ENCODE assay signal across 1 cellular context in the genomic region with DNA sequence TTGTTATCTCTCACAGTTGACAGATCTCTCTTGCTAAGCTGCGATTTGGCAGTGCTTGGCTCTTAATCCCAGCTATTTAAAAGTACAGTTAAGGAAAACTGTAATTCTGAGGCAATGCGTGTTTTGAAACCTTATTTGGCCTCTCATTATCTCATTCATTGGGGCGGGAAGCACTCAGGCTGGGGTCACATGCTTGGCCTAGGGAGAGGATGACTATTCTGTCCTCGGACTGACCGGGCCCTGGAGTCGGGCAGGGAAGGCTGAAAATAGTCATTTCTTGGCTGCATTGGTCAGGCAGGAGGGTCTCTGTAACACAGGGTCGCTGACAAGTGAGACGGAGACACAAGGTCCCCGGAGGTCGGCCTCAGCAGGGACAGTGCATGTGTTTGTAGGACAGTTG.
TF ChIP-seq lines count a peak whose summit lies in the region.

No MANE protein-coding gene starts in this region.

TF ChIP-seq in K562, 482 proteins besides CTCF, POLR2A, EP300 and RAD21 (continued from another document):
- TF ChIP-seq, protein P1, sequence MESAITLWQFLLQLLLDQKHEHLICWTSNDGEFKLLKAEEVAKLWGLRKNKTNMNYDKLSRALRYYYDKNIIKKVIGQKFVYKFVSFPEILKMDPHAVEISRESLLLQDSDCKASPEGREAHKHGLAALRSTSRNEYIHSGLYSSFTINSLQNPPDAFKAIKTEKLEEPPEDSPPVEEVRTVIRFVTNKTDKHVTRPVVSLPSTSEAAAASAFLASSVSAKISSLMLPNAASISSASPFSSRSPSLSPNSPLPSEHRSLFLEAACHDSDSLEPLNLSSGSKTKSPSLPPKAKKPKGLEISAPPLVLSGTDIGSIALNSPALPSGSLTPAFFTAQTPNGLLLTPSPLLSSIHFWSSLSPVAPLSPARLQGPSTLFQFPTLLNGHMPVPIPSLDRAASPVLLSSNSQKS (CRISPR knock-in tag; IDR thresholded peaks at IDR 0.05): no peak
- no peak for TF ChIP-seq NFYB (IDR thresholded peaks at IDR 0.05; ENCODE audit: extremely low read depth, insufficient read length)
- TF ChIP-seq, protein P2, sequence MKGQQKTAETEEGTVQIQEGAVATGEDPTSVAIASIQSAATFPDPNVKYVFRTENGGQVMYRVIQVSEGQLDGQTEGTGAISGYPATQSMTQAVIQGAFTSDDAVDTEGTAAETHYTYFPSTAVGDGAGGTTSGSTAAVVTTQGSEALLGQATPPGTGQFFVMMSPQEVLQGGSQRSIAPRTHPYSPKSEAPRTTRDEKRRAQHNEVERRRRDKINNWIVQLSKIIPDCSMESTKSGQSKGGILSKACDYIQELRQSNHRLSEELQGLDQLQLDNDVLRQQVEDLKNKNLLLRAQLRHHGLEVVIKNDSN (CRISPR knock-in tag; IDR thresholded peaks at IDR 0.05): peak; percentile 63
- peak; percentile 74 for TF ChIP-seq ZFX (CRISPR knock-in tag; IDR thresholded peaks at IDR 0.05)
- no peak for TF ChIP-seq SAP30 (IDR thresholded peaks at IDR 0.05; ENCODE audit: borderline replicate concordance, insufficient read depth, low read depth, low read length, poor library complexity, severe bottlenecking)
- 0 out of 2 replicates have a peak, but pooled peaks have one; percentile 42 for TF ChIP-seq RAD51 (IDR thresholded peaks at IDR 0.05; ENCODE audit: borderline replicate concordance, low read depth)
- no peak for TF ChIP-seq GABPB2 (CRISPR knock-in tag; conservative IDR thresholded peaks at IDR 0.05)
- TF ChIP-seq NR2C1 (IDR thresholded peaks at IDR 0.05): no peak
- peak; percentile 53 for TF ChIP-seq NR2C1 (tag; IDR thresholded peaks at IDR 0.05)
- TF ChIP-seq ZNF263 (CRISPR knock-in tag; IDR thresholded peaks at IDR 0.05; ENCODE audit: borderline replicate concordance): no peak
- TF ChIP-seq, protein P3, sequence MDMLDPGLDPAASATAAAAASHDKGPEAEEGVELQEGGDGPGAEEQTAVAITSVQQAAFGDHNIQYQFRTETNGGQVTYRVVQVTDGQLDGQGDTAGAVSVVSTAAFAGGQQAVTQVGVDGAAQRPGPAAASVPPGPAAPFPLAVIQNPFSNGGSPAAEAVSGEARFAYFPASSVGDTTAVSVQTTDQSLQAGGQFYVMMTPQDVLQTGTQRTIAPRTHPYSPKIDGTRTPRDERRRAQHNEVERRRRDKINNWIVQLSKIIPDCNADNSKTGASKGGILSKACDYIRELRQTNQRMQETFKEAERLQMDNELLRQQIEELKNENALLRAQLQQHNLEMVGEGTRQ (CRISPR knock-in tag; IDR thresholded peaks at IDR 0.05): peak; percentile 37; the same call in 1 of the 2 replicates
- no peak for TF ChIP-seq ZNF175 (CRISPR knock-in tag; IDR thresholded peaks at IDR 0.05; ENCODE audit: low read depth)
- peak; percentile 39; the same call in 1 of the 2 replicates for TF ChIP-seq TOE1 (IDR thresholded peaks at IDR 0.05; ENCODE audit: borderline replicate concordance)
- no peak for TF ChIP-seq TOE1 (CRISPR knock-in tag; IDR thresholded peaks at IDR 0.05; ENCODE audit: borderline replicate concordance, low read depth)
- TF ChIP-seq CBFA2T3 (IDR thresholded peaks at IDR 0.05): 0 out of 2 replicates have a peak, but pooled peaks have one; percentile 3
- peak in 1 of 2 experiments; percentile 27; a peak in 1 of 4 replicates for TF ChIP-seq TRIM24 (IDR thresholded peaks at IDR 0.05)
- TF ChIP-seq CCAR2 (IDR thresholded peaks at IDR 0.05; ENCODE audit: low read depth, low read length): no peak
- no peak for TF ChIP-seq ZNF77 (CRISPR knock-in tag; IDR thresholded peaks at IDR 0.05)
- TF ChIP-seq, protein P4, sequence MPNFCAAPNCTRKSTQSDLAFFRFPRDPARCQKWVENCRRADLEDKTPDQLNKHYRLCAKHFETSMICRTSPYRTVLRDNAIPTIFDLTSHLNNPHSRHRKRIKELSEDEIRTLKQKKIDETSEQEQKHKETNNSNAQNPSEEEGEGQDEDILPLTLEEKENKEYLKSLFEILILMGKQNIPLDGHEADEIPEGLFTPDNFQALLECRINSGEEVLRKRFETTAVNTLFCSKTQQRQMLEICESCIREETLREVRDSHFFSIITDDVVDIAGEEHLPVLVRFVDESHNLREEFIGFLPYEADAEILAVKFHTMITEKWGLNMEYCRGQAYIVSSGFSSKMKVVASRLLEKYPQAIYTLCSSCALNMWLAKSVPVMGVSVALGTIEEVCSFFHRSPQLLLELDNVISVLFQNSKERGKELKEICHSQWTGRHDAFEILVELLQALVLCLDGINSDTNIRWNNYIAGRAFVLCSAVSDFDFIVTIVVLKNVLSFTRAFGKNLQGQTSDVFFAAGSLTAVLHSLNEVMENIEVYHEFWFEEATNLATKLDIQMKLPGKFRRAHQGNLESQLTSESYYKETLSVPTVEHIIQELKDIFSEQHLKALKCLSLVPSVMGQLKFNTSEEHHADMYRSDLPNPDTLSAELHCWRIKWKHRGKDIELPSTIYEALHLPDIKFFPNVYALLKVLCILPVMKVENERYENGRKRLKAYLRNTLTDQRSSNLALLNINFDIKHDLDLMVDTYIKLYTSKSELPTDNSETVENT (CRISPR knock-in tag; IDR thresholded peaks at IDR 0.05): no peak
- peak; percentile 42; the same call in 1 of the 2 replicates for TF ChIP-seq SMAD4 (CRISPR knock-in tag; conservative IDR thresholded peaks at IDR 0.05)
- peak; percentile 41 for TF ChIP-seq MEIS2 (IDR thresholded peaks at IDR 0.05; ENCODE audit: partially characterized antibody)
- TF ChIP-seq, protein P5, sequence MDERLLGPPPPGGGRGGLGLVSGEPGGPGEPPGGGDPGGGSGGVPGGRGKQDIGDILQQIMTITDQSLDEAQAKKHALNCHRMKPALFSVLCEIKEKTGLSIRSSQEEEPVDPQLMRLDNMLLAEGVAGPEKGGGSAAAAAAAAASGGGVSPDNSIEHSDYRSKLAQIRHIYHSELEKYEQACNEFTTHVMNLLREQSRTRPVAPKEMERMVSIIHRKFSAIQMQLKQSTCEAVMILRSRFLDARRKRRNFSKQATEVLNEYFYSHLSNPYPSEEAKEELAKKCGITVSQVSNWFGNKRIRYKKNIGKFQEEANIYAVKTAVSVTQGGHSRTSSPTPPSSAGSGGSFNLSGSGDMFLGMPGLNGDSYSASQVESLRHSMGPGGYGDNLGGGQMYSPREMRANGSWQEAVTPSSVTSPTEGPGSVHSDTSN (CRISPR knock-in tag; IDR thresholded peaks at IDR 0.05; ENCODE audit: low read depth): no peak
- TF ChIP-seq, protein P5 (tag; conservative IDR thresholded peaks at IDR 0.05; ENCODE audit: low read depth): 0 out of 2 replicates have a peak, but pooled peaks have one; percentile 1
- no peak for TF ChIP-seq ZNF79 (CRISPR knock-in tag; IDR thresholded peaks at IDR 0.05; ENCODE audit: low read depth)
- TF ChIP-seq MTA3 (IDR thresholded peaks at IDR 0.05; ENCODE audit: borderline replicate concordance): no peak
- TF ChIP-seq, protein P6, sequence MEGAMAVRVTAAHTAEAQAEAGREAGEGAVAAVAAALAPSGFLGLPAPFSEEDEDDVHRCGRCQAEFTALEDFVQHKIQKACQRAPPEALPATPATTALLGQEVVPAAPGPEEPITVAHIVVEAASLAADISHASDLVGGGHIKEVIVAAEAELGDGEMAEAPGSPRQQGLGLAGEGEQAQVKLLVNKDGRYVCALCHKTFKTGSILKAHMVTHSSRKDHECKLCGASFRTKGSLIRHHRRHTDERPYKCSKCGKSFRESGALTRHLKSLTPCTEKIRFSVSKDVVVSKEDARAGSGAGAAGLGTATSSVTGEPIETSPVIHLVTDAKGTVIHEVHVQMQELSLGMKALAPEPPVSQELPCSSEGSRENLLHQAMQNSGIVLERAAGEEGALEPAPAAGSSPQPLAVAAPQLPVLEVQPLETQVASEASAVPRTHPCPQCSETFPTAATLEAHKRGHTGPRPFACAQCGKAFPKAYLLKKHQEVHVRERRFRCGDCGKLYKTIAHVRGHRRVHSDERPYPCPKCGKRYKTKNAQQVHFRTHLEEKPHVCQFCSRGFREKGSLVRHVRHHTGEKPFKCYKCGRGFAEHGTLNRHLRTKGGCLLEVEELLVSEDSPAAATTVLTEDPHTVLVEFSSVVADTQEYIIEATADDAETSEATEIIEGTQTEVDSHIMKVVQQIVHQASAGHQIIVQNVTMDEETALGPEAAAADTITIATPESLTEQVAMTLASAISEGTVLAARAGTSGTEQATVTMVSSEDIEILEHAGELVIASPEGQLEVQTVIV (CRISPR knock-in tag; IDR thresholded peaks at IDR 0.05; ENCODE audit: borderline replicate concordance): no peak
- no peak for TF ChIP-seq SIN3B (IDR thresholded peaks at IDR 0.05; ENCODE audit: low read depth)
- TF ChIP-seq FOXA3 (CRISPR knock-in tag; conservative IDR thresholded peaks at IDR 0.05 in 1 of 2, IDR thresholded peaks at IDR 0.05 in 1 of 2): no peak
- TF ChIP-seq ZNF239 (CRISPR knock-in tag; IDR thresholded peaks at IDR 0.05): no peak
- TF ChIP-seq ZSCAN29 (IDR thresholded peaks at IDR 0.05): no peak
- 0 out of 2 replicates have a peak, but pooled peaks have one; percentile 9 for TF ChIP-seq DDX20 (tag; IDR thresholded peaks at IDR 0.05; ENCODE audit: low read depth)
- no peak for TF ChIP-seq NR2C2 (CRISPR knock-in tag; IDR thresholded peaks at IDR 0.05)
- TF ChIP-seq NR2C2 (tag; IDR thresholded peaks at IDR 0.05): peak; percentile 25; the same call in 1 of the 2 replicates
- TF ChIP-seq BCL6 (CRISPR knock-in tag; IDR thresholded peaks at IDR 0.05): no peak
- TF ChIP-seq BACH1 (tag; IDR thresholded peaks at IDR 0.05): 0 out of 2 replicates have a peak, but pooled peaks have one; percentile 34
- TF ChIP-seq, protein P7, sequence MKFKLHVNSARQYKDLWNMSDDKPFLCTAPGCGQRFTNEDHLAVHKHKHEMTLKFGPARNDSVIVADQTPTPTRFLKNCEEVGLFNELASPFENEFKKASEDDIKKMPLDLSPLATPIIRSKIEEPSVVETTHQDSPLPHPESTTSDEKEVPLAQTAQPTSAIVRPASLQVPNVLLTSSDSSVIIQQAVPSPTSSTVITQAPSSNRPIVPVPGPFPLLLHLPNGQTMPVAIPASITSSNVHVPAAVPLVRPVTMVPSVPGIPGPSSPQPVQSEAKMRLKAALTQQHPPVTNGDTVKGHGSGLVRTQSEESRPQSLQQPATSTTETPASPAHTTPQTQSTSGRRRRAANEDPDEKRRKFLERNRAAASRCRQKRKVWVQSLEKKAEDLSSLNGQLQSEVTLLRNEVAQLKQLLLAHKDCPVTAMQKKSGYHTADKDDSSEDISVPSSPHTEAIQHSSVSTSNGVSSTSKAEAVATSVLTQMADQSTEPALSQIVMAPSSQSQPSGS (CRISPR knock-in tag; IDR thresholded peaks at IDR 0.05): no peak
- peak; percentile 35; the same call in 1 of the 2 replicates for TF ChIP-seq ATF7 (IDR thresholded peaks at IDR 0.05)
- TF ChIP-seq L3MBTL2 (IDR thresholded peaks at IDR 0.05): peak; percentile 97
- TF ChIP-seq ZKSCAN8 (CRISPR knock-in tag; IDR thresholded peaks at IDR 0.05): 0 out of 2 replicates have a peak, but pooled peaks have one; percentile 48
- no peak for TF ChIP-seq CCNT2 (IDR thresholded peaks at IDR 0.05; ENCODE audit: borderline replicate concordance, extremely low read depth, insufficient read length, low read depth, low read length)
- TF ChIP-seq JUND (IDR thresholded peaks at IDR 0.05; ENCODE audit: borderline replicate concordance, low read depth, low read length): 0 out of 2 replicates have a peak, but pooled peaks have one; percentile 23
- no peak for TF ChIP-seq JUND (tag; IDR thresholded peaks at IDR 0.05; ENCODE audit: borderline replicate concordance, low read depth, low read length)
